ENCODE assay signal across 23 cellular contexts in the genomic region with DNA sequence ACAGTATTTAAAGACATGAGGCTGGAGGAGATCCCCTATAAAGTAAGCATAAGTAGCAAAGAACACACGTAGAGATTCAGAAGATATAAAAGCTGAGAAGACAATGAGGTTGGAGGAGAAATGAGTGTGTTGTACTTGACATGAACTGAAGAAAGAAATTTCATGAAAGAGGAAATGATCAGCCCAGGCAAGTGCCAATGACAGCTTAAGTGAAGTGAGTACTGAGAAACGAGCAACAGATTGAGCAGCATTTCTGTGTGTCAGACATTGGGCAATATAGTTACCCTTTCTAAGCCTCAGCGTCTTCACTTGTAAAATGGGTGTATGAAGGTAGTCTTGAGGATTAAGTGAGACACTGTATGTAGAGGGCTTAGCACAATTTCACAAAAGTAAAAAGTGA. TPM values are rescaled to one million over a fixed set of nuclear protein-coding genes. Genes with fewer than 3 reads are reported as not detected.
"Had no signal": no experiment of that assay in that cellular context is flagged by ENCODE, and none has a peak within 500 bp of the region (broad histone marks: within the 10 kb centered on the region; RNA-seq: fewer than 3 reads in every experiment).

No MANE protein-coding gene starts in this region.

- DNase-seq: activated CD4-positive, alpha-beta T cell treated with anti-CD3 and anti-CD28 coated beads, Interleukin-2, amount 10 ng/mL, durations not matched to agents 7 days and 5 days; activated CD8-positive, alpha-beta T cell treated with anti-CD3 and anti-CD28 coated beads, Interleukin-2, amount 10 ng/mL, durations not matched to agents 7 days and 5 days; activated effector memory CD4-positive, alpha-beta T cell treated with Interleukin-2 at 50 U/mL for 16 hours; activated naive CD4-positive, alpha-beta T cell treated with anti-CD3 and anti-CD28 coated beads, Interleukin-2, amount 50 U/mL, for 16 hours; activated T-cell treated with anti-CD3 and anti-CD28 coated beads, Interleukin-2, amount 50 U/mL, for 4 hours; aorta; brain microvascular endothelial cell; effector CD4-positive, alpha-beta T cell; gastrocnemius medialis; head of caudate nucleus; kidney; left lung; mammary epithelial cell; midbrain; nephron progenitor cell; nucleus accumbens; posterior cingulate gyrus; stimulated activated CD4-positive, alpha-beta T cell treated with anti-CD3 and anti-CD28 coated beads, Interleukin-2, amount 100 ng/mL, for 24 hours; stimulated activated naive CD8-positive, alpha-beta T cell treated with anti-CD3 and anti-CD28 coated beads, Interleukin-15, Interleukin-2, amounts not matched to agents 100 U/mL and 50 U/mL, for 24 hours; transverse colon had no signal

- H3K4me3 Mint-ChIP-seq: activated CD4-positive, alpha-beta T cell treated with anti-CD3 and anti-CD28 coated beads, Interleukin-2, amount 10 ng/mL, durations not matched to agents 7 days and 5 days; activated CD8-positive, alpha-beta T cell treated with anti-CD3 and anti-CD28 coated beads, Interleukin-2, amount 10 ng/mL, durations not matched to agents 7 days and 5 days; activated T-cell treated with anti-CD3 and anti-CD28 coated beads, Interleukin-2, amount 50 U/mL, for 4 hours; central memory CD8-positive, alpha-beta T cell; nephron progenitor cell had no signal

- H3K4me3 ChIP-seq: coronary artery, gastrocnemius medialis, left lung, transverse colon had no signal

- H3K27ac Mint-ChIP-seq: activated CD4-positive, alpha-beta T cell treated with anti-CD3 and anti-CD28 coated beads, Interleukin-2, amount 10 ng/mL, durations not matched to agents 7 days and 5 days; activated CD8-positive, alpha-beta T cell treated with anti-CD3 and anti-CD28 coated beads, Interleukin-2, amount 10 ng/mL, durations not matched to agents 7 days and 5 days; nephron progenitor cell had no signal

- H3K9me3 Mint-ChIP-seq: central memory CD8-positive, alpha-beta T cell had no signal

- H3K27ac ChIP-seq: brain microvascular endothelial cell, gastrocnemius medialis, transverse colon had no signal

- H3K27me3 ChIP-seq: brain microvascular endothelial cell, gastrocnemius medialis, left lung, transverse colon had no signal

- H3K9me3 ChIP-seq: gastrocnemius medialis, transverse colon had no signal

- H3K36me3 ChIP-seq: brain microvascular endothelial cell, gastrocnemius medialis, left lung, transverse colon had no signal

- ATAC-seq: activated CD4-positive, CD25-positive, alpha-beta regulatory T cell treated with anti-CD3 and anti-CD28 coated beads, Interleukin-2, amount 50 U/mL, for 24 hours; activated CD8-positive, alpha-beta T cell treated with anti-CD3 and anti-CD28 coated beads, Interleukin-2, amount 10 ng/mL, durations not matched to agents 7 days and 5 days; activated T-cell treated with anti-CD3 and anti-CD28 coated beads, Interleukin-2, amount 50 U/mL, for 4 hours; gastrocnemius medialis; left lung; stimulated activated naive CD8-positive, alpha-beta T cell treated with anti-CD3 and anti-CD28 coated beads, Interleukin-15, Interleukin-2, amounts not matched to agents 100 U/mL and 50 U/mL, for 24 hours had no signal

- H3K4me1 Mint-ChIP-seq: central memory CD8-positive, alpha-beta T cell had no signal

RNA-seq across cellular contexts. Expression of gene CH25H, which starts 49.2 kb away (rescaled TPM):
- total RNA-seq: activated CD4-positive, alpha-beta T cell treated with anti-CD3 and anti-CD28 coated beads, Interleukin-2, amount 10 ng/mL, durations not matched to agents 7 days and 5 days; activated CD8-positive, alpha-beta T cell treated with anti-CD3 and anti-CD28 coated beads, Interleukin-2, amount 10 ng/mL, durations not matched to agents 7 days and 5 days had no signal
- polyA plus RNA-seq: mammary epithelial cell had no signal
